Comparison of ENCODE assay signal across 1 cellular context in genomic region chr17:47802341-47803022, GRCh38.
TF ChIP-seq lines count a peak whose summit lies in the region.

No MANE protein-coding gene starts in this region.

TF ChIP-seq in GM23338, 12 proteins besides CTCF, POLR2A, EP300 and RAD21 (continued from another document):
- TF ChIP-seq, protein P1, sequence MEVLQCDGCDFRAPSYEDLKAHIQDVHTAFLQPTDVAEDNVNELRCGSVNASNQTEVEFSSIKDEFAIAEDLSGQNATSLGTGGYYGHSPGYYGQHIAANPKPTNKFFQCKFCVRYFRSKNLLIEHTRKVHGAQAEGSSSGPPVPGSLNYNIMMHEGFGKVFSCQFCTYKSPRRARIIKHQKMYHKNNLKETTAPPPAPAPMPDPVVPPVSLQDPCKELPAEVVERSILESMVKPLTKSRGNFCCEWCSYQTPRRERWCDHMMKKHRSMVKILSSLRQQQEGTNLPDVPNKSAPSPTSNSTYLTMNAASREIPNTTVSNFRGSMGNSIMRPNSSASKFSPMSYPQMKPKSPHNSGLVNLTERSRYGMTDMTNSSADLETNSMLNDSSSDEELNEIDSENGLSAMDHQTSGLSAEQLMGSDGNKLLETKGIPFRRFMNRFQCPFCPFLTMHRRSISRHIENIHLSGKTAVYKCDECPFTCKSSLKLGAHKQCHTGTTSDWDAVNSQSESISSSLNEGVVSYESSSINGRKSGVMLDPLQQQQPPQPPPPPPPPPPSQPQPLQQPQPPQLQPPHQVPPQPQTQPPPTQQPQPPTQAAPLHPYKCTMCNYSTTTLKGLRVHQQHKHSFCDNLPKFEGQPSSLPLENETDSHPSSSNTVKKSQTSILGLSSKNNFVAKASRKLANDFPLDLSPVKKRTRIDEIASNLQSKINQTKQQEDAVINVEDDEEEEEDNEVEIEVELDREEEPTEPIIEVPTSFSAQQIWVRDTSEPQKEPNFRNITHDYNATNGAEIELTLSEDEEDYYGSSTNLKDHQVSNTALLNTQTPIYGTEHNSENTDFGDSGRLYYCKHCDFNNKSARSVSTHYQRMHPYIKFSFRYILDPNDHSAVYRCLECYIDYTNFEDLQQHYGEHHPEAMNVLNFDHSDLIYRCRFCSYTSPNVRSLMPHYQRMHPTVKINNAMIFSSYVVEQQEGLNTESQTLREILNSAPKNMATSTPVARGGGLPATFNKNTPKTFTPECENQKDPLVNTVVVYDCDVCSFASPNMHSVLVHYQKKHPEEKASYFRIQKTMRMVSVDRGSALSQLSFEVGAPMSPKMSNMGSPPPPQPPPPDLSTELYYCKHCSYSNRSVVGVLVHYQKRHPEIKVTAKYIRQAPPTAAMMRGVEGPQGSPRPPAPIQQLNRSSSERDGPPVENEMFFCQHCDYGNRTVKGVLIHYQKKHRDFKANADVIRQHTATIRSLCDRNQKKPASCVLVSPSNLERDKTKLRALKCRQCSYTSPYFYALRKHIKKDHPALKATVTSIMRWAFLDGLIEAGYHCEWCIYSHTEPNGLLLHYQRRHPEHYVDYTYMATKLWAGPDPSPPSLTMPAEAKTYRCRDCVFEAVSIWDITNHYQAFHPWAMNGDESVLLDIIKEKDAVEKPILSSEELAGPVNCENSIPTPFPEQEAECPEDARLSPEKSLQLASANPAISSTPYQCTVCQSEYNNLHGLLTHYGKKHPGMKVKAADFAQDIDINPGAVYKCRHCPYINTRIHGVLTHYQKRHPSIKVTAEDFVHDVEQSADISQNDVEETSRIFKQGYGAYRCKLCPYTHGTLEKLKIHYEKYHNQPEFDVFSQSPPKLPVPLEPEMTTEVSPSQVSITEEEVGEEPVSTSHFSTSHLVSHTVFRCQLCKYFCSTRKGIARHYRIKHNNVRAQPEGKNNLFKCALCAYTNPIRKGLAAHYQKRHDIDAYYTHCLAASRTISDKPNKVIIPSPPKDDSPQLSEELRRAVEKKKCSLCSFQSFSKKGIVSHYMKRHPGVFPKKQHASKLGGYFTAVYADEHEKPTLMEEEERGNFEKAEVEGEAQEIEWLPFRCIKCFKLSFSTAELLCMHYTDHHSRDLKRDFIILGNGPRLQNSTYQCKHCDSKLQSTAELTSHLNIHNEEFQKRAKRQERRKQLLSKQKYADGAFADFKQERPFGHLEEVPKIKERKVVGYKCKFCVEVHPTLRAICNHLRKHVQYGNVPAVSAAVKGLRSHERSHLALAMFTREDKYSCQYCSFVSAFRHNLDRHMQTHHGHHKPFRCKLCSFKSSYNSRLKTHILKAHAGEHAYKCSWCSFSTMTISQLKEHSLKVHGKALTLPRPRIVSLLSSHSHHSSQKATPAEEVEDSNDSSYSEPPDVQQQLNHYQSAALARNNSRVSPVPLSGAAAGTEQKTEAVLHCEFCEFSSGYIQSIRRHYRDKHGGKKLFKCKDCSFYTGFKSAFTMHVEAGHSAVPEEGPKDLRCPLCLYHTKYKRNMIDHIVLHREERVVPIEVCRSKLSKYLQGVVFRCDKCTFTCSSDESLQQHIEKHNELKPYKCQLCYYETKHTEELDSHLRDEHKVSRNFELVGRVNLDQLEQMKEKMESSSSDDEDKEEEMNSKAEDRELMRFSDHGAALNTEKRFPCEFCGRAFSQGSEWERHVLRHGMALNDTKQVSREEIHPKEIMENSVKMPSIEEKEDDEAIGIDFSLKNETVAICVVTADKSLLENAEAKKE (CRISPR knock-in tag; IDR thresholded peaks at IDR 0.05) = no peak
- no peak for TF ChIP-seq EZH2 (IDR thresholded peaks at IDR 0.05; ENCODE audit: low read depth, unreplicated experiment)
- no peak for TF ChIP-seq NANOG (IDR thresholded peaks at IDR 0.05; ENCODE audit: borderline replicate concordance)
- TF ChIP-seq EZH2phosphoT487 (IDR thresholded peaks at IDR 0.05; ENCODE audit: unreplicated experiment) = no peak
- TF ChIP-seq POLR2AphosphoS5 (IDR thresholded peaks at IDR 0.05; ENCODE audit: low read depth) = no peak
